ENCODE assay signal across 8 cellular contexts in genomic region chrX:54181196-54181953, GRCh38. TPM values are rescaled to one million over a fixed set of nuclear protein-coding genes. Genes with fewer than 3 reads are reported as not detected.
A peak's percentile ranks its signal among the peaks of the same experiment; 100 is the strongest.
DNase-seq lines count a peak whose midpoint lies in the region; ATAC-seq and TF ChIP-seq lines count a peak whose summit lies in the region.

No MANE protein-coding gene starts in this region.

- H3K4me3 Mint-ChIP-seq in HFFc6 = peak overlapping the region; percentile 88

- H3K9me3 Mint-ChIP-seq in HFFc6 = no peaks in the 10 kb centered on the region

- peaks cover 1% of the 10 kb centered on the region for H3K4me1 ChIP-seq in mesenchymal stem cell (ENCODE audit: control insufficient read depth, insufficient read depth, low read depth, low read length)

- peak overlapping the region; percentile 62 for H3K4me2 ChIP-seq in mesenchymal stem cell (ENCODE audit: low read length, poor library complexity, severe bottlenecking)

- H2BK15ac ChIP-seq in mesenchymal stem cell (ENCODE audit: low read depth, poor library complexity, severe bottlenecking) = no peak overlapping the region

- no peak overlapping the region for H3K18ac ChIP-seq in mesenchymal stem cell (ENCODE audit: low read depth in 1 of 2, low read length in 2 of 2)

- peaks cover 12% of the 10 kb centered on the region; the same call in 1 of the 2 replicates for H3K36me3 Mint-ChIP-seq in HFFc6 (ENCODE audit: low read depth)

- H4K8ac ChIP-seq in mesenchymal stem cell (ENCODE audit: low read length) = no peak overlapping the region

- H3K27ac Mint-ChIP-seq in HFFc6 = peak overlapping the region; percentile 77

- no peak overlapping the region for H2BK5ac ChIP-seq in mesenchymal stem cell (ENCODE audit: low read depth, low read length, poor library complexity, severe bottlenecking)

- no peak overlapping the region for H3K23ac ChIP-seq in mesenchymal stem cell (ENCODE audit: low read length in 2 of 2)

- H4K91ac ChIP-seq in mesenchymal stem cell (ENCODE audit: low read length) = no peak overlapping the region

- H3K4me3 ChIP-seq in AG10803 (ENCODE audit: low read length) = peak overlapping the region; percentile 65
- H3K4me3 ChIP-seq in mesenchymal stem cell (ENCODE audit: insufficient read depth in 1 of 2, low read depth in 1 of 2, low read length in 2 of 2) = peak overlapping the region in 1 of 2 experiments; percentile 77

- peak overlapping the region; percentile 34 for H2BK120ac ChIP-seq in mesenchymal stem cell (ENCODE audit: low read depth, low read length)

- H3K4me1 Mint-ChIP-seq in HFFc6 (ENCODE audit: low read depth) = peaks cover 61% of the 10 kb centered on the region

- peak overlapping the region; percentile 74 for H3K9ac ChIP-seq in mesenchymal stem cell (ENCODE audit: low read length)

- WGBS in mesenchymal stem cell = 61% methylated on average over 3 of the region's 4 CpGs

- no peak overlapping the region for H3K14ac ChIP-seq in mesenchymal stem cell (ENCODE audit: low read length in 2 of 2)

- H3K79me1 ChIP-seq in mesenchymal stem cell (replicated peaks; ENCODE audit: low read length, poor library complexity, severe bottlenecking) = no peaks in the 10 kb centered on the region

- no peak overlapping the region for H3K4ac ChIP-seq in mesenchymal stem cell (ENCODE audit: low read depth in 1 of 2, low read length in 2 of 2)

- H3K36me3 ChIP-seq in mesenchymal stem cell (ENCODE audit: control insufficient read depth in 1 of 2, insufficient read depth in 2 of 2, low read depth in 1 of 2, low read length in 2 of 2) = no peaks in the 10 kb centered on the region

- ATAC-seq in HG03025 (IDR thresholded peaks at IDR 0.05; ENCODE audit: low FRiP score, unreplicated experiment) (no peak), GM18858 (IDR thresholded peaks at IDR 0.05; ENCODE audit: unreplicated experiment) (no peak)

- H3K27me3 Mint-ChIP-seq in HFFc6 (ENCODE audit: insufficient read depth) = peaks cover 2% of the 10 kb centered on the region; the same call in 1 of the 2 replicates

- TF ChIP-seq CTCF in AG10803 (conservative IDR thresholded peaks at IDR 0.05; ENCODE audit: low read length) (no peak), HFFc6 (IDR thresholded peaks at IDR 0.05) (no peak)

- H3K27me3 ChIP-seq in mesenchymal stem cell (ENCODE audit: control insufficient read depth in 1 of 2, insufficient read depth in 1 of 2, low read length in 2 of 2) = peaks cover 0 to 2% of the 10 kb centered on the region in 2 experiments

- no peak overlapping the region for H2AFZ ChIP-seq in mesenchymal stem cell (ENCODE audit: low read depth, low read length)

- no peak overlapping the region for H2AK5ac ChIP-seq in mesenchymal stem cell (ENCODE audit: low read length, severe bottlenecking)

- H3K9me3 ChIP-seq in mesenchymal stem cell (ENCODE audit: control insufficient read depth, low read length) = no peaks in the 10 kb centered on the region

- H2BK12ac ChIP-seq in mesenchymal stem cell (ENCODE audit: low read length in 2 of 2) = no peak overlapping the region

- H3K27ac ChIP-seq in mesenchymal stem cell (ENCODE audit: low read length, poor library complexity, severe bottlenecking) = peak overlapping the region; percentile 70

- DNase-seq in AG10803 (ENCODE audit: low read depth) (peak; percentile 9), HFFc6 (no peak), amniotic epithelial cell (ENCODE audit: low read depth) (peak; percentile 7), mesenchymal stem cell (peak; percentile 28), Ammon's horn (ENCODE audit: low spot score) (no peak), NCI-H345 (lab: John Stamatoyannopoulos, UW) (no peak)

RNA-seq across cellular contexts. Expression of gene FAM120C, which starts 1.7 kb away (rescaled TPM):
- 10 to 100 TPM in 1 of 6 experiments, 1 to 10 TPM in 5; 8.3 to 10.0 (median 9.1) TPM for total RNA-seq in HFFc6 (2021; fragmentation: NEBNext Ultra II Directional; extraction: Animal tissue kit (Norgen Biotek cat#: 25700))
- polyA plus RNA-seq in mesenchymal stem cell (2013, experiment 1 of 2) = 2.6 TPM
- polyA plus RNA-seq in mesenchymal stem cell (2013, experiment 2 of 2) = 2.7 TPM

Comparison
In these comparisons a context has a peak if more than half of its experiments do, and no peak if none do; other contexts are left out.
1. DNase-seq: peak in AG10803 (single experiment), amniotic epithelial cell (single experiment) and mesenchymal stem cell (single experiment); none in HFFc6 (single experiment), Ammon's horn (single experiment) and NCI-H345 (single experiment).